In the genomic region with DNA sequence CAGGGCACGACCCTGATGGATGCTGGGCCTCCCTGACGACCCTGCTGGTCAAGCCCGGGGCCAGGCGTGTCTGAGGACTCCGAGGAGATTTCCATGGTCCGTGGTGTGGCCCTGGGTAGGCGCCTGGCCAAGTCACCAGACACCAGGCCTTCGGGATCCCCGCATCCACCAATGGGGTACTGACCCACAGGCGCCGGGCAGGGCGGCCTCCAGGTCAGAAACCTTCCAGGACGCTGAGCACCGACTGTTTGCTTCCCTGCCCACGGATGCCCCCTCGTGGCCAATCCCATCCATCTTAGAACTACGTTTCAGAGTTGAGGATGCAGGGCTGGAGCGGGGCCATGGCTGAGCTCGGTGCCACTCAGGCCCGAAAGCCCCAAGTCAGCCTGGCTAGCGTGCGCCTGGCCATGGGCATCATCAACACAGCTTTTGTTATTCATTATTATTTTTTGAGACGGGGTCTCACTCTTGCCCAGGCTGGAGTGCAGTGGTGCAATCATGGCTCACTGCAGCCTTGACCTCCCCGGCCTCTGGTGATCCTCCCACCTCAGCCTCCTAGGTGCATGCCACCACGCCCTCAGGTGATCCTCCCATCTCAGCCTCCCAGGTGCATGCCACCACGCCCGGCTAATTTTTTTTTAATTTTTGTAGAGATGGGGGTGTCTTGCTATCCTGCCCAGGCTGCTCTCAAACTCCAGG, we compare ENCODE assay signal across 8 cellular contexts. TPM values are rescaled to one million over a fixed set of nuclear protein-coding genes. Genes with fewer than 3 reads are reported as not detected.
DNase-seq lines count a peak whose midpoint lies in the region; ATAC-seq and TF ChIP-seq lines count a peak whose summit lies in the region.

No MANE protein-coding gene starts in this region.

- H3K36me3 Mint-ChIP-seq in activated T-cell treated with anti-CD3 and anti-CD28 coated beads, Interleukin-2, amount 50 U/mL, for 24 hours (ENCODE audit: low read depth) = no peaks in the 10 kb centered on the region
- H3K36me3 Mint-ChIP-seq in naive thymus-derived CD8-positive, alpha-beta T cell = no peaks in the 10 kb centered on the region

- H3K4me3 ChIP-seq in BE2C (ENCODE audit: low read depth, low read length) (no peak overlapping the region), fibroblast of mammary gland (ENCODE audit: control insufficient read depth, low read depth, low read length) (no peak overlapping the region)

- H3K36me3 ChIP-seq in BE2C = no peaks in the 10 kb centered on the region

- TF ChIP-seq CTCF in BE2C (IDR thresholded peaks at IDR 0.05; ENCODE audit: low read depth, low read length) (peak; percentile 80), fibroblast of mammary gland (conservative IDR thresholded peaks at IDR 0.05; ENCODE audit: control insufficient read depth, insufficient read depth, low read depth, low read length) (peak; percentile 78)

- ATAC-seq in naive thymus-derived CD8-positive, alpha-beta T cell = peak; percentile 23 to 63
- ATAC-seq in stimulated activated naive CD8-positive, alpha-beta T cell treated with anti-CD3 and anti-CD28 coated beads, Interleukin-15, Interleukin-2, amounts not matched to agents 100 U/mL and 50 U/mL, for 24 hours = peak; percentile 65
- no peak for ATAC-seq in HG03442 (IDR thresholded peaks at IDR 0.05; ENCODE audit: unreplicated experiment)

- POLR2A ChIA-PET in naive thymus-derived CD8-positive, alpha-beta T cell (lab: Charles Lee) = no interaction called here

- no peaks in the 10 kb centered on the region for H3K4me1 Mint-ChIP-seq in activated T-cell treated with anti-CD3 and anti-CD28 coated beads, Interleukin-2, amount 50 U/mL, for 24 hours (ENCODE audit: low read depth)
- H3K4me1 Mint-ChIP-seq in naive thymus-derived CD8-positive, alpha-beta T cell = peaks cover 0 to 2% (median under 1%) of the 10 kb centered on the region in 4 donors

- H3K27me3 ChIP-seq in BE2C = peaks cover 16% of the 10 kb centered on the region

- H3K9me3 Mint-ChIP-seq in activated T-cell treated with anti-CD3 and anti-CD28 coated beads, Interleukin-2, amount 50 U/mL, for 24 hours = no peaks in the 10 kb centered on the region
- no peaks in the 10 kb centered on the region for H3K9me3 Mint-ChIP-seq in naive thymus-derived CD8-positive, alpha-beta T cell

- no peaks in the 10 kb centered on the region for H3K9me3 ChIP-seq in BE2C

- DNase-seq in BE2C (peak; percentile 87), H4 (ENCODE audit: low spot score) (peak; percentile 88), NOMO-1 (lab: John Stamatoyannopoulos, UW; ENCODE audit: unreplicated experiment in 2 of 2) (peak; percentile 61 to 65), fibroblast of mammary gland (ENCODE audit: low read depth) (peak; percentile 73)
- peak; percentile 71 for DNase-seq in activated T-cell treated with anti-CD3 and anti-CD28 coated beads, Interleukin-2, amount 50 U/mL, for 24 hours
- DNase-seq in naive thymus-derived CD8-positive, alpha-beta T cell = peak; percentile 14 to 71 (median 34)
- DNase-seq in stimulated activated naive CD8-positive, alpha-beta T cell treated with anti-CD3 and anti-CD28 coated beads, Interleukin-15, Interleukin-2, amounts not matched to agents 100 U/mL and 50 U/mL, for 24 hours = peak; percentile 74

- H3K4me1 ChIP-seq in BE2C = no peaks in the 10 kb centered on the region

- H3K27ac Mint-ChIP-seq in activated T-cell treated with anti-CD3 and anti-CD28 coated beads, Interleukin-2, amount 50 U/mL, for 24 hours = no peak overlapping the region
- peak overlapping the region in 1 of 10 donors; percentile 59 for H3K27ac Mint-ChIP-seq in naive thymus-derived CD8-positive, alpha-beta T cell

- H3K27me3 Mint-ChIP-seq in activated T-cell treated with anti-CD3 and anti-CD28 coated beads, Interleukin-2, amount 50 U/mL, for 24 hours = peaks cover 16% of the 10 kb centered on the region
- peaks cover 0 to 29% (median 11%) of the 10 kb centered on the region in 5 donors for H3K27me3 Mint-ChIP-seq in naive thymus-derived CD8-positive, alpha-beta T cell

- no peak overlapping the region for H3K4me3 Mint-ChIP-seq in activated T-cell treated with anti-CD3 and anti-CD28 coated beads, Interleukin-2, amount 50 U/mL, for 24 hours
- H3K4me3 Mint-ChIP-seq in naive thymus-derived CD8-positive, alpha-beta T cell = peak overlapping the region in 1 of 10 donors; percentile 19

RNA-seq across cellular contexts. Expression of a gene that starts 7.1 kb away (rescaled TPM):
- polyA plus RNA-seq in BE2C (2012; ENCODE audit: insufficient read depth, insufficient read length, low read depth) = 2.3 TPM
- total RNA-seq in H4 (2014; rRNA removed; shearing (Covaris generic)) = not detected in 2 replicates
- total RNA-seq in naive thymus-derived CD8-positive, alpha-beta T cell = under 1 TPM in 1 of 2 experiments, not detected in 1; 0.05 TPM
- polyA plus RNA-seq in naive thymus-derived CD8-positive, alpha-beta T cell = not detected

RNA-seq across cellular contexts. Expression of a gene that starts 49.2 kb away (rescaled TPM):
- polyA plus RNA-seq in BE2C (2012; ENCODE audit: insufficient read depth, insufficient read length, low read depth) = 127 TPM
- 25.2 and 25.3 TPM in 2 replicates for total RNA-seq in H4 (2014; rRNA removed; shearing (Covaris generic))
- 10 to 100 TPM; 13.7 to 14.9 TPM for total RNA-seq in naive thymus-derived CD8-positive, alpha-beta T cell
- 1 to 10 TPM; 1.1 to 1.9 (median 1.1) TPM for polyA plus RNA-seq in naive thymus-derived CD8-positive, alpha-beta T cell

Comparison
In these comparisons a context has a peak if more than half of its experiments do, and no peak if none do; other contexts are left out.
1. DNase-seq: peak in every context shown above with its lines; median percentile 88 in H4; 87 in BE2C; 74 in stimulated activated naive CD8-positive, alpha-beta T cell treated with anti-CD3 and anti-CD28 coated beads, Interleukin-15, Interleukin-2, amounts not matched to agents 100 U/mL and 50 U/mL, for 24 hours; 73 in fibroblast of mammary gland; 71 in activated T-cell treated with anti-CD3 and anti-CD28 coated beads, Interleukin-2, amount 50 U/mL, for 24 hours; 63 in NOMO-1; 34 in naive thymus-derived CD8-positive, alpha-beta T cell.